In the genomic region with DNA sequence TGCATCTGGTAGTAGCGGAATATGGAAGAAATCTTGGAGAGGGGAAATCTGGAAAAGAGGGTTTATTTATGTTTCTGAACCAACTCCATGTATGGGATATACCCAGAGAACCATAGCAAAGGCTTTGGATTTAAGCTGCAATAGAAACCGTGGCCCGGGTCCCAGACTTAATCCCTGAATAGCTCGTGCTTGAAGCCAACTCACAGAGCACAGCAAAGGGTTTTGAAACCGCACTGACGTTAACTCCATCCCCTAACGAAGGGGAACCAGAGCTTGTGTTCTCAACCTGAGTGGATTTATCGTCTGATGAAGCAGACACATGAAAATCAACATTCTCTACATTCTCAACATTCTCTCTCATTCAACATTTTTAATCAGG, we compare ENCODE assay signal across 14 cellular contexts.
DNase-seq lines count a peak whose midpoint lies in the region; ATAC-seq and TF ChIP-seq lines count a peak whose summit lies in the region.
"Had no signal": no experiment of that assay in that cellular context is flagged by ENCODE, and none has a peak within 500 bp of the region (broad histone marks: within the 10 kb centered on the region; RNA-seq: fewer than 3 reads in every experiment).

No MANE protein-coding gene starts in this region.

- H3K9me3 ChIP-seq in CD8-positive, alpha-beta T cell (ENCODE audit: low read length): no peaks in the 10 kb centered on the region
- H3K9me3 ChIP-seq: uterus had no signal

- H3K27me3 ChIP-seq in CD8-positive, alpha-beta T cell (ENCODE audit: insufficient read depth, low read length): no peaks in the 10 kb centered on the region
- H3K27me3 ChIP-seq: uterus had no signal

- CTCF ChIA-PET in CD8-positive, alpha-beta T cell (lab: Charles Lee): interaction anchor here (1.7 kb wide), 1 partner anchor 50 kb away, joined by 4 read pairs; no protein-coding TSS in a partner anchor
- CTCF ChIA-PET in activated CD8-positive, alpha-beta T cell treated with anti-CD3 and anti-CD28 coated beads, Interleukin-2, amount 10 ng/mL, durations not matched to agents 7 days and 5 days (lab: Charles Lee): interaction anchor here (1.0 to 2.4 kb wide), 4 partner anchors 11 to 63 kb away, joined by 3 to 13 read pairs (median 9); no protein-coding TSS in a partner anchor

- no peak for DNase-seq in CD8-positive, alpha-beta T cell
- DNase-seq in activated CD8-positive, alpha-beta T cell treated with anti-CD3 and anti-CD28 coated beads, Interleukin-2, amount 10 ng/mL, durations not matched to agents 7 days and 5 days: no peak
- no peak for DNase-seq in effector memory CD8-positive, alpha-beta T cell
- DNase-seq in nephron progenitor cell (no peak), CD1c-positive myeloid dendritic cell (ENCODE audit: extremely low spot score) (no peak), NCI-H510A (lab: John Stamatoyannopoulos, UW) (no peak), retina (no peak)
- DNase-seq: activated CD4-positive, alpha-beta T cell treated with anti-CD3 and anti-CD28 coated beads for 4 hours; activated effector memory CD4-positive, alpha-beta T cell treated with anti-CD3 and anti-CD28 coated beads, Interleukin-2, amount 50 U/mL, for 16 hours; NCI-H1694; NCI-H524 treated with DMSO at 0.1 percent for 48 hours; uterus had no signal

- no peak overlapping the region for H3K27ac ChIP-seq in CD8-positive, alpha-beta T cell (ENCODE audit: low read depth, low read length)
- H3K27ac ChIP-seq: KMS-11, uterus had no signal

- peaks cover 41% of the 10 kb centered on the region for H3K4me1 ChIP-seq in CD8-positive, alpha-beta T cell (ENCODE audit: insufficient read depth, low read length)
- H3K4me1 ChIP-seq: uterus had no signal

- H3K4me1 Mint-ChIP-seq in CD8-positive, alpha-beta T cell (ENCODE audit: low read depth): peaks cover 67% of the 10 kb centered on the region
- peaks cover 46% of the 10 kb centered on the region for H3K4me1 Mint-ChIP-seq in activated CD8-positive, alpha-beta T cell treated with anti-CD3 and anti-CD28 coated beads, Interleukin-2, amount 10 ng/mL, durations not matched to agents 7 days and 5 days (ENCODE audit: low read depth)
- peaks cover 19 to 30% of the 10 kb centered on the region in 2 donors for H3K4me1 Mint-ChIP-seq in effector memory CD8-positive, alpha-beta T cell (ENCODE audit: low read depth in 2 of 2)
- H3K4me1 Mint-ChIP-seq in nephron progenitor cell: peaks cover 22% of the 10 kb centered on the region

- POLR2A ChIA-PET in CD8-positive, alpha-beta T cell (lab: Charles Lee): no interaction called here
- POLR2A ChIA-PET in activated CD8-positive, alpha-beta T cell treated with anti-CD3 and anti-CD28 coated beads, Interleukin-2, amount 10 ng/mL, durations not matched to agents 7 days and 5 days (lab: Charles Lee): no interaction called here

- no peak overlapping the region for H3K4me3 Mint-ChIP-seq in CD8-positive, alpha-beta T cell
- no peak overlapping the region for H3K4me3 Mint-ChIP-seq in activated CD8-positive, alpha-beta T cell treated with anti-CD3 and anti-CD28 coated beads, Interleukin-2, amount 10 ng/mL, durations not matched to agents 7 days and 5 days
- peak overlapping the region in 1 of 2 donors; percentile 62 for H3K4me3 Mint-ChIP-seq in effector memory CD8-positive, alpha-beta T cell
- H3K4me3 Mint-ChIP-seq in nephron progenitor cell: no peak overlapping the region

- peaks cover 2% of the 10 kb centered on the region for H3K36me3 Mint-ChIP-seq in CD8-positive, alpha-beta T cell
- H3K36me3 Mint-ChIP-seq in activated CD8-positive, alpha-beta T cell treated with anti-CD3 and anti-CD28 coated beads, Interleukin-2, amount 10 ng/mL, durations not matched to agents 7 days and 5 days (ENCODE audit: low read depth): peaks cover 6% of the 10 kb centered on the region
- peaks cover 4% of the 10 kb centered on the region for H3K36me3 Mint-ChIP-seq in effector memory CD8-positive, alpha-beta T cell (ENCODE audit: insufficient read depth)
- no peaks in the 10 kb centered on the region for H3K36me3 Mint-ChIP-seq in nephron progenitor cell (ENCODE audit: low read depth)

- intact Hi-C loops in CD8-positive, alpha-beta T cell (cut with DNase I, micrococcal nuclease): no loop called here

- H3K9me3 Mint-ChIP-seq in CD8-positive, alpha-beta T cell: no peaks in the 10 kb centered on the region
- no peaks in the 10 kb centered on the region for H3K9me3 Mint-ChIP-seq in activated CD8-positive, alpha-beta T cell treated with anti-CD3 and anti-CD28 coated beads, Interleukin-2, amount 10 ng/mL, durations not matched to agents 7 days and 5 days (ENCODE audit: insufficient read depth)
- H3K9me3 Mint-ChIP-seq in effector memory CD8-positive, alpha-beta T cell: no peaks in the 10 kb centered on the region
- H3K9me3 Mint-ChIP-seq in nephron progenitor cell: no peaks in the 10 kb centered on the region

- no peaks in the 10 kb centered on the region for H3K36me3 ChIP-seq in CD8-positive, alpha-beta T cell (ENCODE audit: insufficient read depth, low read length)
- H3K36me3 ChIP-seq: uterus had no signal

- H3K27ac Mint-ChIP-seq in CD8-positive, alpha-beta T cell: peak overlapping the region; percentile 75
- peak overlapping the region; percentile 77 for H3K27ac Mint-ChIP-seq in activated CD8-positive, alpha-beta T cell treated with anti-CD3 and anti-CD28 coated beads, Interleukin-2, amount 10 ng/mL, durations not matched to agents 7 days and 5 days
- peak overlapping the region; percentile 68 to 70 for H3K27ac Mint-ChIP-seq in effector memory CD8-positive, alpha-beta T cell
- peak overlapping the region; percentile 74 for H3K27ac Mint-ChIP-seq in nephron progenitor cell

- no peak for TF ChIP-seq CTCF in CD8-positive, alpha-beta T cell (IDR thresholded peaks at IDR 0.05)
- no peak for TF ChIP-seq CTCF in nephron progenitor cell (IDR thresholded peaks at IDR 0.05)

- no peak overlapping the region for H3K4me3 ChIP-seq in CD8-positive, alpha-beta T cell (ENCODE audit: low read depth, low read length)
- H3K4me3 ChIP-seq: uterus had no signal

- no peak for ATAC-seq in CD8-positive, alpha-beta T cell
- no peak for ATAC-seq in activated CD8-positive, alpha-beta T cell treated with anti-CD3 and anti-CD28 coated beads, Interleukin-2, amount 10 ng/mL, durations not matched to agents 7 days and 5 days
- ATAC-seq in effector memory CD8-positive, alpha-beta T cell (replicated peaks): no peak
- no peak for ATAC-seq in HG02610 (IDR thresholded peaks at IDR 0.05; ENCODE audit: unreplicated experiment)

- H3K27me3 Mint-ChIP-seq in CD8-positive, alpha-beta T cell (ENCODE audit: low read depth): no peaks in the 10 kb centered on the region
- no peaks in the 10 kb centered on the region for H3K27me3 Mint-ChIP-seq in activated CD8-positive, alpha-beta T cell treated with anti-CD3 and anti-CD28 coated beads, Interleukin-2, amount 10 ng/mL, durations not matched to agents 7 days and 5 days (ENCODE audit: low read depth)
- H3K27me3 Mint-ChIP-seq in effector memory CD8-positive, alpha-beta T cell: no peaks in the 10 kb centered on the region
- no peaks in the 10 kb centered on the region for H3K27me3 Mint-ChIP-seq in nephron progenitor cell (ENCODE audit: low read depth, poor library complexity)
